8 cellular contexts compared by ENCODE assay signal in the genomic region with DNA sequence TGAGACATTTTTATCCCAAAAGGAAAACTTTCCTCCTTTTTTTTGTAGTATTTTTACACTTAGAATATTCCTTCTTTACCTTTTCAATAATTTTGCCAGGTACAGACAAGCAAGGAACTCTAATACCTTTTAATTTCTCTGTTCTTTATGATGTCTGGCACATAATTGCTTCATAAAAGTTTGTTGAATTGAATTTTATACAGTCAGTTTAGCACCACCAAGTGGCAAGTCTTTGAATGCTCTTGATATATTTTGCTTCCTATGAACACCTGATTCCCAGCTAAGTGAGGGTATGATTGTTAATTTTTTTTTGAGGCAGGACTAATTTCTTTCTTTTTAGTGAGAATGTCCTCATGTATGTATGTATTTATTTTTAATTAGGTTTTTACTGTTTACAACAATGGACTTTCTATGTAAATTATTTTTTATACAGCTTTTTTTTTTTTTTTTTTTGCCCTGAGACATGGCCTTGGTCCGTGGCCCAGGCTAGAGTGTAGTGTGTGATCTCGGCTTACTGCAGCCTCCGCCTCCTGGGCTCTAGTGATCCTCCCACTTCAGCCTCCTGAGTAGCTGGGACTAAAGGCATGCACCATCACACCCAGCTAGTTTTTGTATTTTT. TPM values are rescaled to one million over a fixed set of nuclear protein-coding genes. Genes with fewer than 3 reads are reported as not detected.
DNase-seq lines count a peak whose midpoint lies in the region; ATAC-seq, FAIRE-seq and TF ChIP-seq lines count a peak whose summit lies in the region.

No MANE protein-coding gene starts in this region.

- H3K27ac ChIP-seq in HCT116 (ENCODE audit: low read depth, low read length) (no peak overlapping the region), Peyer's patch (no peak overlapping the region), small intestine (ENCODE audit: low read depth in 1 of 2, low read length in 1 of 2) (no peak overlapping the region)

- ATAC-seq in HCT116 (peak; percentile 54; the same call in 1 of the 2 replicates), HG02571 (IDR thresholded peaks at IDR 0.05; ENCODE audit: unreplicated experiment) (no peak), HG03135 (IDR thresholded peaks at IDR 0.05; ENCODE audit: unreplicated experiment) (no peak)

- intact Hi-C loops in HCT116 (cut with micrococcal nuclease) = loop anchor here (2.0 kb wide), 1 partner anchor 66 kb away; no protein-coding TSS in a partner anchor

- peak; percentile 30 for DNase-seq in EL
- peak; percentile 13 for DNase-seq in HCT116 (ENCODE audit: low read depth, low spot score)
- DNase-seq in Peyer's patch = no peak
- DNase-seq in fibroblast of mammary gland (ENCODE audit: low read depth) = peak; percentile 57
- DNase-seq in small intestine = peak; percentile 65
- no peak for DNase-seq in activated CD8-positive, alpha-beta memory T cell treated with anti-CD3 and anti-CD28 coated beads, Interleukin-2, amount 50 U/mL, for 4 hours

- H3K9ac ChIP-seq in HCT116 (ENCODE audit: low read length) = no peak overlapping the region

- TF ChIP-seq RAD21 in HCT116 (IDR thresholded peaks at IDR 0.05; ENCODE audit: low read depth) = peak; percentile 53; the same call in 1 of the 2 replicates

- BruUV-seq in HCT116 (replicated peaks; lab: Mats Ljungman, UMichigan) = no TSS peak

- TF ChIP-seq POLR2A in HCT116 (IDR thresholded peaks at IDR 0.05; ENCODE audit: borderline replicate concordance, extremely low read depth, insufficient read depth, insufficient read length) (no peak), Peyer's patch (IDR thresholded peaks at IDR 0.05) (no peak)

- TF ChIP-seq CTCF in HCT116 (IDR thresholded peaks at IDR 0.05 in 2 of 3, conservative IDR thresholded peaks at IDR 0.05 in 1 of 3; ENCODE audit: borderline replicate concordance in 1 of 3, insufficient read depth in 1 of 3, low read depth in 2 of 3, low read length in 2 of 3) = peak; percentile 32 to 70 (median 53); a peak in 5 of 6 replicates
- peak; percentile 13 to 75 (median 58) for TF ChIP-seq CTCF in Peyer's patch (IDR thresholded peaks at IDR 0.05)
- peak; percentile 62 for TF ChIP-seq CTCF in fibroblast of mammary gland (conservative IDR thresholded peaks at IDR 0.05; ENCODE audit: control insufficient read depth, insufficient read depth, low read depth, low read length)

- peaks cover 4% of the 10 kb centered on the region; the same call in 1 of the 2 replicates for H4K20me1 ChIP-seq in HCT116 (ENCODE audit: insufficient read depth)

- no peak overlapping the region for H3K4me2 ChIP-seq in HCT116 (ENCODE audit: low read length)

- H3K4me3 ChIP-seq in HCT116 (replicated peaks in 1 of 2; ENCODE audit: low read depth in 1 of 2, low read length in 2 of 2) (no peak overlapping the region), Peyer's patch (no peak overlapping the region), fibroblast of mammary gland (ENCODE audit: control insufficient read depth, low read depth, low read length) (no peak overlapping the region), small intestine (ENCODE audit: low read depth in 1 of 2, low read length in 2 of 2) (no peak overlapping the region)

- no peaks in the 10 kb centered on the region for H3K9me2 ChIP-seq in HCT116 (ENCODE audit: insufficient read depth)

- peaks cover 97% of the 10 kb centered on the region for H3K79me2 ChIP-seq in HCT116 (ENCODE audit: insufficient read depth, low read length)

- no peaks in the 10 kb centered on the region for H3K27me3 ChIP-seq in HCT116 (ENCODE audit: insufficient read depth, low read length)
- H3K27me3 ChIP-seq in Peyer's patch = no peaks in the 10 kb centered on the region
- H3K27me3 ChIP-seq in small intestine (ENCODE audit: control insufficient read depth in 2 of 2, insufficient read depth in 2 of 2, low read length in 2 of 2) = no peaks in the 10 kb centered on the region

- H3K9me3 ChIP-seq in HCT116 (ENCODE audit: control insufficient read depth in 1 of 2, insufficient read depth in 1 of 2, low read depth in 1 of 2, low read length in 2 of 2) = no peaks in the 10 kb centered on the region
- no peaks in the 10 kb centered on the region for H3K9me3 ChIP-seq in Peyer's patch
- H3K9me3 ChIP-seq in small intestine (ENCODE audit: control insufficient read depth, low read depth) = no peaks in the 10 kb centered on the region

- FAIRE-seq in small intestine (lab: Jason Lieb, UNC) = peak; percentile 77

- H3K4me1 ChIP-seq in HCT116 (ENCODE audit: control insufficient read depth in 1 of 2, insufficient read depth in 2 of 2, low read length in 2 of 2) (no peaks in the 10 kb centered on the region), Peyer's patch (peaks cover 0 to 17% (median 2%) of the 10 kb centered on the region in 4 donors), small intestine (ENCODE audit: control insufficient read depth in 2 of 2, insufficient read depth in 1 of 2, low read depth in 1 of 2, low read length in 1 of 2) (peaks cover 0 to 4% of the 10 kb centered on the region in 2 donors)

- H3K36me3 ChIP-seq in HCT116 (ENCODE audit: control insufficient read depth in 1 of 2, insufficient read depth in 2 of 2, low read length in 2 of 2) = no peaks in the 10 kb centered on the region
- no peaks in the 10 kb centered on the region for H3K36me3 ChIP-seq in Peyer's patch
- H3K36me3 ChIP-seq in small intestine (ENCODE audit: control insufficient read depth in 2 of 2, insufficient read depth in 2 of 2, low read length in 2 of 2) = no peaks in the 10 kb centered on the region

- RAD21 ChIA-PET in HCT116 (lab: Charles Lee; ENCODE audit: low non-redundant PET in 1 of 2, low total read pairs in 2 of 2, uncharacterized antibody in 2 of 2, unreplicated experiment in 2 of 2) = no interaction called here

- no peak overlapping the region for H2AFZ ChIP-seq in HCT116 (ENCODE audit: low read depth, low read length, poor library complexity, severe bottlenecking)

- WGBS in small intestine, 3 donors = 72 to 81% (median 81%) methylated on average over 3 of the region's 3 CpGs

- POLR2A ChIA-PET in HCT116 (lab: Charles Lee) = interaction anchor here (0.8 kb wide), 1 partner anchor 24 kb away, joined by 3 read pairs; no protein-coding TSS in a partner anchor

- CTCF ChIA-PET in HCT116 (lab: Charles Lee) = interaction anchor here (0.8 to 1.8 kb wide), 10 partner anchors 9 to 210 kb away, joined by 3 to 15 read pairs (median 3); no protein-coding TSS in a partner anchor

TF ChIP-seq in HCT116, 20 proteins besides CTCF, POLR2A, EP300 and RAD21:
- TF ChIP-seq YY1 (IDR thresholded peaks at IDR 0.05; ENCODE audit: extremely low read depth, insufficient replicate concordance, low read depth, low read length) (no peak), EGR1 (IDR thresholded peaks at IDR 0.05; ENCODE audit: low read depth) (no peak), POLR2AphosphoS5 (IDR thresholded peaks at IDR 0.05; ENCODE audit: low read depth, low read length) (no peak), ELF1 (IDR thresholded peaks at IDR 0.05; ENCODE audit: borderline replicate concordance, low read depth) (no peak), JUND (IDR thresholded peaks at IDR 0.05) (no peak), FOSL1 (IDR thresholded peaks at IDR 0.05; ENCODE audit: low read depth) (no peak), ZFX (IDR thresholded peaks at IDR 0.05) (no peak), TCF7L2 (IDR thresholded peaks at IDR 0.05; ENCODE audit: borderline replicate concordance, extremely low read depth, insufficient read depth, insufficient read length) (no peak)
- TF ChIP-seq, protein P1, sequence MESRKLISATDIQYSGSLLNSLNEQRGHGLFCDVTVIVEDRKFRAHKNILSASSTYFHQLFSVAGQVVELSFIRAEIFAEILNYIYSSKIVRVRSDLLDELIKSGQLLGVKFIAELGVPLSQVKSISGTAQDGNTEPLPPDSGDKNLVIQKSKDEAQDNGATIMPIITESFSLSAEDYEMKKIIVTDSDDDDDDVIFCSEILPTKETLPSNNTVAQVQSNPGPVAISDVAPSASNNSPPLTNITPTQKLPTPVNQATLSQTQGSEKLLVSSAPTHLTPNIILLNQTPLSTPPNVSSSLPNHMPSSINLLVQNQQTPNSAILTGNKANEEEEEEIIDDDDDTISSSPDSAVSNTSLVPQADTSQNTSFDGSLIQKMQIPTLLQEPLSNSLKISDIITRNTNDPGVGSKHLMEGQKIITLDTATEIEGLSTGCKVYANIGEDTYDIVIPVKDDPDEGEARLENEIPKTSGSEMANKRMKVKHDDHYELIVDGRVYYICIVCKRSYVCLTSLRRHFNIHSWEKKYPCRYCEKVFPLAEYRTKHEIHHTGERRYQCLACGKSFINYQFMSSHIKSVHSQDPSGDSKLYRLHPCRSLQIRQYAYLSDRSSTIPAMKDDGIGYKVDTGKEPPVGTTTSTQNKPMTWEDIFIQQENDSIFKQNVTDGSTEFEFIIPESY (IDR thresholded peaks at IDR 0.05; ENCODE audit: extremely low read depth, insufficient replicate concordance, low read length) = no peak

RNA-seq across cellular contexts. Expression of a gene that starts 6.9 kb away (rescaled TPM):
- total RNA-seq in HCT116 (2021; ENCODE audit: unreplicated experiment) (37.3 TPM), Peyer's patch (10 to 100 TPM; 28.2 to 80.0 (median 34.7) TPM)
- 14.1 and 14.8 TPM in 2 replicates for polyA plus RNA-seq in HCT116 (2012)
- polyA plus RNA-seq in small intestine = 10 to 100 TPM; 20.8 to 24.8 (median 24.6) TPM

Comparison
In these comparisons a context has a peak if more than half of its experiments do, and no peak if none do; other contexts are left out.
1. DNase-seq: peak in EL (single experiment), HCT116 (single experiment), fibroblast of mammary gland (single experiment) and small intestine (single experiment); none in Peyer's patch (0 of 3) and activated CD8-positive, alpha-beta memory T cell treated with anti-CD3 and anti-CD28 coated beads, Interleukin-2, amount 50 U/mL, for 4 hours (single experiment).
2. Peak in every context shown above with its lines, with median percentiles within 50 percentile points of each other: CTCF ChIP-seq.